ENCODE assay signal across 1 cellular context in the genomic region with DNA sequence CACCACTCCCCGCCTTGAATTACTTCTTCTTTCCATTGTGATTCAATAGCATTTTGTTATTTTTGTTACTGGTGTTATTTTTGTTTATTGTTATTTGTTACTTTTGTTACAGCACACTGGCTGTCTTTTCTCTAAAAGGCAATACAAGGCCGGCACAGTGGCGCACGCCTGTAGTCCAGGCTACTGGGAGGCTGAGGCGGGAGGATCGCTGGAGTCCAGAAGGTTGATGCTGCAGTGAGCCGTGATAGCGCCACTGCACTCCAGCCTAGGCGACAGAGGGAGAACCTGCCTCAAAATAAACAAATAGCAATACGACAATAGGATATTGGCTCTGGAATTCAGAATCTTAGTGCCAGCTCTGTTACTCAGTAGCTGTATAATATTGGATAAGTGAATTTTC.
TF ChIP-seq lines count a peak whose summit lies in the region.

No MANE protein-coding gene starts in this region.

TF ChIP-seq in HCT116, 20 proteins besides CTCF, POLR2A, EP300 and RAD21:
- TF ChIP-seq EGR1 (IDR thresholded peaks at IDR 0.05; ENCODE audit: low read depth) (no peak), ELF1 (IDR thresholded peaks at IDR 0.05; ENCODE audit: borderline replicate concordance, low read depth) (no peak), FOSL1 (IDR thresholded peaks at IDR 0.05; ENCODE audit: low read depth) (no peak), ZFX (IDR thresholded peaks at IDR 0.05) (no peak), YY1 (IDR thresholded peaks at IDR 0.05; ENCODE audit: extremely low read depth, insufficient replicate concordance, low read depth, low read length) (no peak), CBX3 (IDR thresholded peaks at IDR 0.05; ENCODE audit: low read depth) (no peak), JUND (IDR thresholded peaks at IDR 0.05) (no peak), CEBPB (IDR thresholded peaks at IDR 0.05; ENCODE audit: low read depth) (no peak), SIN3A (IDR thresholded peaks at IDR 0.05; ENCODE audit: low read depth) (no peak), TCF7L2 (IDR thresholded peaks at IDR 0.05; ENCODE audit: borderline replicate concordance, extremely low read depth, insufficient read depth, insufficient read length) (no peak), EZH2phosphoT487 (IDR thresholded peaks at IDR 0.05; ENCODE audit: borderline replicate concordance) (no peak), EZH2 (IDR thresholded peaks at IDR 0.05) (no peak), SP1 (IDR thresholded peaks at IDR 0.05; ENCODE audit: low read depth) (no peak), SRF (IDR thresholded peaks at IDR 0.05; ENCODE audit: low read depth) (no peak), ZNF274 (IDR thresholded peaks at IDR 0.05; ENCODE audit: low read depth, low read length) (no peak), POLR2AphosphoS5 (IDR thresholded peaks at IDR 0.05; ENCODE audit: low read depth, low read length) (no peak)
- TF ChIP-seq, protein P1, sequence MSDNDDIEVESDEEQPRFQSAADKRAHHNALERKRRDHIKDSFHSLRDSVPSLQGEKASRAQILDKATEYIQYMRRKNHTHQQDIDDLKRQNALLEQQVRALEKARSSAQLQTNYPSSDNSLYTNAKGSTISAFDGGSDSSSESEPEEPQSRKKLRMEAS (IDR thresholded peaks at IDR 0.05) = no peak
- TF ChIP-seq, protein P2, sequence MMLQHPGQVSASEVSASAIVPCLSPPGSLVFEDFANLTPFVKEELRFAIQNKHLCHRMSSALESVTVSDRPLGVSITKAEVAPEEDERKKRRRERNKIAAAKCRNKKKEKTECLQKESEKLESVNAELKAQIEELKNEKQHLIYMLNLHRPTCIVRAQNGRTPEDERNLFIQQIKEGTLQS (IDR thresholded peaks at IDR 0.05) = no peak
- TF ChIP-seq, protein P3, sequence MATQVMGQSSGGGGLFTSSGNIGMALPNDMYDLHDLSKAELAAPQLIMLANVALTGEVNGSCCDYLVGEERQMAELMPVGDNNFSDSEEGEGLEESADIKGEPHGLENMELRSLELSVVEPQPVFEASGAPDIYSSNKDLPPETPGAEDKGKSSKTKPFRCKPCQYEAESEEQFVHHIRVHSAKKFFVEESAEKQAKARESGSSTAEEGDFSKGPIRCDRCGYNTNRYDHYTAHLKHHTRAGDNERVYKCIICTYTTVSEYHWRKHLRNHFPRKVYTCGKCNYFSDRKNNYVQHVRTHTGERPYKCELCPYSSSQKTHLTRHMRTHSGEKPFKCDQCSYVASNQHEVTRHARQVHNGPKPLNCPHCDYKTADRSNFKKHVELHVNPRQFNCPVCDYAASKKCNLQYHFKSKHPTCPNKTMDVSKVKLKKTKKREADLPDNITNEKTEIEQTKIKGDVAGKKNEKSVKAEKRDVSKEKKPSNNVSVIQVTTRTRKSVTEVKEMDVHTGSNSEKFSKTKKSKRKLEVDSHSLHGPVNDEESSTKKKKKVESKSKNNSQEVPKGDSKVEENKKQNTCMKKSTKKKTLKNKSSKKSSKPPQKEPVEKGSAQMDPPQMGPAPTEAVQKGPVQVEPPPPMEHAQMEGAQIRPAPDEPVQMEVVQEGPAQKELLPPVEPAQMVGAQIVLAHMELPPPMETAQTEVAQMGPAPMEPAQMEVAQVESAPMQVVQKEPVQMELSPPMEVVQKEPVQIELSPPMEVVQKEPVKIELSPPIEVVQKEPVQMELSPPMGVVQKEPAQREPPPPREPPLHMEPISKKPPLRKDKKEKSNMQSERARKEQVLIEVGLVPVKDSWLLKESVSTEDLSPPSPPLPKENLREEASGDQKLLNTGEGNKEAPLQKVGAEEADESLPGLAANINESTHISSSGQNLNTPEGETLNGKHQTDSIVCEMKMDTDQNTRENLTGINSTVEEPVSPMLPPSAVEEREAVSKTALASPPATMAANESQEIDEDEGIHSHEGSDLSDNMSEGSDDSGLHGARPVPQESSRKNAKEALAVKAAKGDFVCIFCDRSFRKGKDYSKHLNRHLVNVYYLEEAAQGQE (IDR thresholded peaks at IDR 0.05; ENCODE audit: low read depth) = no peak
